In genomic region chr5:177457239-177458121, GRCh38 we compare ENCODE assay signal across 8 cellular contexts. TPM values are rescaled to one million over a fixed set of nuclear protein-coding genes. Genes with fewer than 3 reads are reported as not detected.
DNase-seq lines count a peak whose midpoint lies in the region; ATAC-seq, FAIRE-seq and TF ChIP-seq lines count a peak whose summit lies in the region.

No MANE protein-coding gene starts in this region.

- TF ChIP-seq CTCF in HepG2 (CRISPR knock-in tag; IDR thresholded peaks at IDR 0.05), result peak; percentile 54

- BruUV-seq in HepG2 (replicated peaks; lab: Mats Ljungman, UMichigan), result TSS peak; percentile 39

- H3K9me3 ChIP-seq in HepG2 (ENCODE audit: low read length), result no peaks in the 10 kb centered on the region

- H3K4me1 Mint-ChIP-seq in stimulated activated naive B cell treated with anti-CD40 and anti-IgM and Interleukin-4, amounts not matched to agents 10 μg/mL and 1 μg/mL and 100 μg/mL, for 72 hours, result peaks cover 28 to 47% of the 10 kb centered on the region in 2 donors

- peak overlapping the region; percentile 30 for H3K27ac ChIP-seq in HepG2 (ENCODE audit: extremely low read length, insufficient read depth, low read length)

- TF ChIP-seq EP300 in HepG2 (IDR thresholded peaks at IDR 0.05; ENCODE audit: low read depth in 2 of 2, low read length in 2 of 2) (no peak), HepG2 (CRISPR knock-in tag; IDR thresholded peaks at IDR 0.05; ENCODE audit: borderline replicate concordance) (no peak)

- no peak overlapping the region for H3K4me3 ChIP-seq in HepG2 (replicated peaks in 1 of 3; ENCODE audit: insufficient read depth in 1 of 3, low read depth in 2 of 3, low read length in 3 of 3)

- peaks cover 28% of the 10 kb centered on the region for H3K4me1 ChIP-seq in HepG2 (ENCODE audit: insufficient read depth, low read length)

- H4K20me1 ChIP-seq in HepG2 (ENCODE audit: insufficient read depth, low read length), result peaks cover 12% of the 10 kb centered on the region; the same call in 1 of the 2 replicates

- no peak overlapping the region for H3K4me2 ChIP-seq in HepG2 (ENCODE audit: low read depth, low read length)

- TF ChIP-seq RAD21 in HepG2 (CRISPR knock-in tag; IDR thresholded peaks at IDR 0.05), result no peak

- CTCF ChIA-PET in HepG2 (lab: Yijun Ruan, JAX; ENCODE audit: low intra/inter-chr PET ratio, low total read pairs), result interaction anchor here (1.4 to 4.8 kb wide), 5 partner anchors 10 to 139 kb away, joined by 4 to 54 read pairs (median 7); no protein-coding TSS in a partner anchor

- H3K9ac ChIP-seq in HepG2 (ENCODE audit: insufficient read depth, low read depth, low read length), result no peak overlapping the region

- ATAC-seq in GM18511 (IDR thresholded peaks at IDR 0.05; ENCODE audit: unreplicated experiment), result peak; percentile 33
- ATAC-seq in HG03066 (IDR thresholded peaks at IDR 0.05; ENCODE audit: low read depth, unreplicated experiment), result peak; percentile 45
- ATAC-seq in HepG2, result peak; percentile 67
- ATAC-seq in stimulated activated naive B cell treated with anti-CD40 and anti-IgM and Interleukin-4, amounts not matched to agents 10 μg/mL and 1 μg/mL and 100 μg/mL, for 72 hours (replicated peaks), result peak; percentile 20 to 24

- H3K9me3 Mint-ChIP-seq in stimulated activated naive B cell treated with anti-CD40 and anti-IgM and Interleukin-4, amounts not matched to agents 10 μg/mL and 1 μg/mL and 100 μg/mL, for 72 hours, result no peaks in the 10 kb centered on the region

- no peak overlapping the region for H3K4me3 Mint-ChIP-seq in stimulated activated naive B cell treated with anti-CD40 and anti-IgM and Interleukin-4, amounts not matched to agents 10 μg/mL and 1 μg/mL and 100 μg/mL, for 72 hours

- intact Hi-C loops in HepG2 (cut with micrococcal nuclease; ENCODE audit: unreplicated experiment), result loop anchor here (2.0 kb wide), 2 partner anchors 39 to 87 kb away; partner anchors contain the start of gene PDLIM7

- H3K27me3 ChIP-seq in HepG2 (ENCODE audit: control insufficient read depth in 1 of 2, insufficient read depth in 2 of 2, low read length in 2 of 2), result no peaks in the 10 kb centered on the region; a peak in 1 of 5 replicates

- no peak overlapping the region for H3K27ac Mint-ChIP-seq in stimulated activated naive B cell treated with anti-CD40 and anti-IgM and Interleukin-4, amounts not matched to agents 10 μg/mL and 1 μg/mL and 100 μg/mL, for 72 hours

- FAIRE-seq in HepG2 (lab: Jason Lieb, UNC), result peak; percentile 98

- DNase-seq in Ammon's horn (ENCODE audit: low spot score), result peak; percentile 95
- DNase-seq in NCI-H1930 (lab: John Stamatoyannopoulos, UW), result peak; percentile 82 to 89
- peak in 4 of 5 experiments; percentile 29 to 88 (median 56) for DNase-seq in T-helper 2 cell
- peak; percentile 98 for DNase-seq in dermis blood vessel endothelial cell
- peak; percentile 97 for DNase-seq in HepG2 (ENCODE audit: low spot score)
- peak; percentile 66 for DNase-seq in stimulated activated naive B cell treated with anti-CD40 and anti-IgM and Interleukin-4, amounts not matched to agents 10 μg/mL and 1 μg/mL and 100 μg/mL, for 72 hours

- peaks cover 4 to 6% of the 10 kb centered on the region in 2 donors for H3K27me3 Mint-ChIP-seq in stimulated activated naive B cell treated with anti-CD40 and anti-IgM and Interleukin-4, amounts not matched to agents 10 μg/mL and 1 μg/mL and 100 μg/mL, for 72 hours

- POLR2A ChIA-PET in HepG2 (lab: Yijun Ruan, JAX), result interaction anchor here (1.0 to 1.7 kb wide), 9 partner anchors 15 to 371 kb away, joined by 3 to 24 read pairs (median 6); partner anchors contain the start of genes FGFR4, GRK6 and PDLIM7

- H3K79me2 ChIP-seq in HepG2 (ENCODE audit: insufficient read depth, low read length), result peaks cover 5% of the 10 kb centered on the region

- TF ChIP-seq POLR2A in HepG2 (IDR thresholded peaks at IDR 0.05; ENCODE audit: insufficient read depth in 1 of 2, low read depth in 2 of 2, low read length in 2 of 2), result no peak

- WGBS in HepG2 (ENCODE audit: low lambda C conversion rate), result 80% methylated on average over 17 of the region's 24 CpGs

- in situ Hi-C loops in HepG2 (cut with HindIII; ENCODE audit: extremely low pct_ligation_motif_present, low pct_unique_long_range_greater_than_20kb), result loop anchor here (5.0 to 25.0 kb wide), 2 partner anchors 70 to 345 kb away; no protein-coding TSS in a partner anchor

- H3K36me3 ChIP-seq in HepG2 (replicated peaks in 1 of 2; ENCODE audit: control insufficient read depth in 1 of 2, insufficient read depth in 2 of 2, low read length in 2 of 2), result peaks cover 0 to 4% of the 10 kb centered on the region in 2 experiments; a peak in 1 of 5 replicates

- peaks cover 0 to 1% of the 10 kb centered on the region in 2 donors for H3K36me3 Mint-ChIP-seq in stimulated activated naive B cell treated with anti-CD40 and anti-IgM and Interleukin-4, amounts not matched to agents 10 μg/mL and 1 μg/mL and 100 μg/mL, for 72 hours

- no peak overlapping the region for H2AFZ ChIP-seq in HepG2 (ENCODE audit: low read length)

RNA-seq across cellular contexts. Expression of gene PRR7, which starts 10.9 kb away (rescaled TPM):
- total RNA-seq in dermis blood vessel endothelial cell, result 4.5 and 4.8 TPM in 2 replicates
- 3.9 and 5.0 TPM in 2 replicates for total RNA-seq in HepG2 (2016; rRNA removed; fragmentation: Illumina TruSeq; extraction: Trizol)
- total RNA-seq in HepG2 (2016; cell fraction: cytosol; rRNA removed; fragmentation: Illumina TruSeq; extraction: Trizol; ENCODE audit: low read depth), result 16.0 and 17.8 TPM in 2 replicates
- 3.2 and 5.8 TPM in 2 replicates for total RNA-seq in HepG2 (2016; cell fraction: insoluble cytoplasmic fraction; rRNA removed; fragmentation: Illumina TruSeq; extraction: Trizol)
- 13.3 and 19.1 TPM in 2 replicates for total RNA-seq in HepG2 (2016; cell fraction: membrane; rRNA removed; fragmentation: Illumina TruSeq; extraction: Trizol)
- total RNA-seq in HepG2 (2016; cell fraction: nucleus; rRNA removed; fragmentation: Illumina TruSeq; extraction: Trizol), result 2.0 and 2.5 TPM in 2 replicates
- 4.8 and 6.7 TPM in 2 replicates for polyA plus RNA-seq in HepG2 (2011; rRNA removed)
- 6.4 and 16.7 TPM in 2 replicates for polyA plus RNA-seq in HepG2 (2011; cell fraction: cytosol; rRNA removed)
- polyA plus RNA-seq in HepG2 (2011; cell fraction: nucleus; rRNA removed), result 14.7 and 21.3 TPM in 2 replicates
- 1.5 and 3.1 TPM in 2 replicates for polyA plus RNA-seq in HepG2 (2012)
- polyA plus RNA-seq in HepG2 (2016; cell fraction: cytosol; fragmentation: Illumina TruSeq; extraction: Trizol; ENCODE audit: low read depth), result 20.2 and 21.6 TPM in 2 replicates
- polyA plus RNA-seq in HepG2 (2016; cell fraction: insoluble cytoplasmic fraction; fragmentation: Illumina TruSeq; extraction: Trizol; ENCODE audit: low read depth), result 4.9 and 5.8 TPM in 2 replicates
- polyA plus RNA-seq in HepG2 (2016; cell fraction: membrane; fragmentation: Illumina TruSeq; extraction: Trizol; ENCODE audit: low read depth), result 16.9 and 17.7 TPM in 2 replicates
- polyA plus RNA-seq in HepG2 (2016; cell fraction: nucleus; fragmentation: Illumina TruSeq; extraction: Trizol; ENCODE audit: insufficient read depth, low read depth), result 5.8 and 6.9 TPM in 2 replicates
- polyA minus RNA-seq in HepG2 (2011; rRNA and poly(A)+ RNA removed; ENCODE audit: low replicate concordance), result 0.94 and 6.4 TPM in 2 replicates
- polyA minus RNA-seq in HepG2 (2011; cell fraction: cytosol; rRNA and poly(A)+ RNA removed), result 3.2 and 5.0 TPM in 2 replicates
- 1.1 and 1.4 TPM in 2 replicates for polyA minus RNA-seq in HepG2 (2011; cell fraction: nucleus; rRNA and poly(A)+ RNA removed)

RNA-seq across cellular contexts. Expression of gene DBN1, which starts 16.0 kb away (rescaled TPM):
- total RNA-seq in dermis blood vessel endothelial cell (147 and 157 TPM in 2 replicates), HepG2 (2016; rRNA removed; fragmentation: Illumina TruSeq; extraction: Trizol) (15.7 and 37.3 TPM in 2 replicates)
- 6.9 and 9.3 TPM in 2 replicates for total RNA-seq in HepG2 (2016; cell fraction: cytosol; rRNA removed; fragmentation: Illumina TruSeq; extraction: Trizol; ENCODE audit: low read depth)
- total RNA-seq in HepG2 (2016; cell fraction: insoluble cytoplasmic fraction; rRNA removed; fragmentation: Illumina TruSeq; extraction: Trizol), result 12.8 and 37.5 TPM in 2 replicates
- 12.9 and 15.2 TPM in 2 replicates for total RNA-seq in HepG2 (2016; cell fraction: membrane; rRNA removed; fragmentation: Illumina TruSeq; extraction: Trizol)
- 33.8 and 39.3 TPM in 2 replicates for total RNA-seq in HepG2 (2016; cell fraction: nucleus; rRNA removed; fragmentation: Illumina TruSeq; extraction: Trizol)
- 27.0 and 30.9 TPM in 2 replicates for polyA plus RNA-seq in HepG2 (2011; rRNA removed)
- polyA plus RNA-seq in HepG2 (2011; cell fraction: cytosol; rRNA removed), result 14.1 and 18.1 TPM in 2 replicates
- polyA plus RNA-seq in HepG2 (2011; cell fraction: nucleus; rRNA removed), result 167 and 276 TPM in 2 replicates
- polyA plus RNA-seq in HepG2 (2012), result 16.5 and 21.1 TPM in 2 replicates
- 7.2 and 8.7 TPM in 2 replicates for polyA plus RNA-seq in HepG2 (2016; cell fraction: cytosol; fragmentation: Illumina TruSeq; extraction: Trizol; ENCODE audit: low read depth)
- 16.0 and 21.2 TPM in 2 replicates for polyA plus RNA-seq in HepG2 (2016; cell fraction: insoluble cytoplasmic fraction; fragmentation: Illumina TruSeq; extraction: Trizol; ENCODE audit: low read depth)
- 11.4 and 15.4 TPM in 2 replicates for polyA plus RNA-seq in HepG2 (2016; cell fraction: membrane; fragmentation: Illumina TruSeq; extraction: Trizol; ENCODE audit: low read depth)
- polyA plus RNA-seq in HepG2 (2016; cell fraction: nucleus; fragmentation: Illumina TruSeq; extraction: Trizol; ENCODE audit: insufficient read depth, low read depth), result 72.9 and 77.5 TPM in 2 replicates
- 30.4 and 47.5 TPM in 2 replicates for polyA minus RNA-seq in HepG2 (2011; rRNA and poly(A)+ RNA removed; ENCODE audit: low replicate concordance)
- polyA minus RNA-seq in HepG2 (2011; cell fraction: cytosol; rRNA and poly(A)+ RNA removed), result 13.2 and 16.4 TPM in 2 replicates
- 42.1 and 43.0 TPM in 2 replicates for polyA minus RNA-seq in HepG2 (2011; cell fraction: nucleus; rRNA and poly(A)+ RNA removed)

RNA-seq across cellular contexts. Expression of gene GRK6, which starts 31.0 kb away (rescaled TPM):
- total RNA-seq in dermis blood vessel endothelial cell (22.0 and 32.3 TPM in 2 replicates), HepG2 (2016; rRNA removed; fragmentation: Illumina TruSeq; extraction: Trizol) (16.1 and 19.9 TPM in 2 replicates)
- 21.2 and 25.1 TPM in 2 replicates for total RNA-seq in HepG2 (2016; cell fraction: cytosol; rRNA removed; fragmentation: Illumina TruSeq; extraction: Trizol; ENCODE audit: low read depth)
- 15.7 and 20.8 TPM in 2 replicates for total RNA-seq in HepG2 (2016; cell fraction: insoluble cytoplasmic fraction; rRNA removed; fragmentation: Illumina TruSeq; extraction: Trizol)
- 43.3 and 44.5 TPM in 2 replicates for total RNA-seq in HepG2 (2016; cell fraction: membrane; rRNA removed; fragmentation: Illumina TruSeq; extraction: Trizol)
- 15.6 TPM in 2 replicates for total RNA-seq in HepG2 (2016; cell fraction: nucleus; rRNA removed; fragmentation: Illumina TruSeq; extraction: Trizol)
- polyA plus RNA-seq in HepG2 (2011; rRNA removed), result 13.2 and 17.4 TPM in 2 replicates
- polyA plus RNA-seq in HepG2 (2011; cell fraction: cytosol; rRNA removed), result 16.2 and 19.6 TPM in 2 replicates
- 21.6 and 24.6 TPM in 2 replicates for polyA plus RNA-seq in HepG2 (2011; cell fraction: nucleus; rRNA removed)
- polyA plus RNA-seq in HepG2 (2012), result 16.7 and 17.5 TPM in 2 replicates
- 36.3 and 37.2 TPM in 2 replicates for polyA plus RNA-seq in HepG2 (2016; cell fraction: cytosol; fragmentation: Illumina TruSeq; extraction: Trizol; ENCODE audit: low read depth)
- 20.6 and 21.6 TPM in 2 replicates for polyA plus RNA-seq in HepG2 (2016; cell fraction: insoluble cytoplasmic fraction; fragmentation: Illumina TruSeq; extraction: Trizol; ENCODE audit: low read depth)
- polyA plus RNA-seq in HepG2 (2016; cell fraction: membrane; fragmentation: Illumina TruSeq; extraction: Trizol; ENCODE audit: low read depth), result 45.6 and 48.4 TPM in 2 replicates
- polyA plus RNA-seq in HepG2 (2016; cell fraction: nucleus; fragmentation: Illumina TruSeq; extraction: Trizol; ENCODE audit: insufficient read depth, low read depth), result 22.8 and 26.4 TPM in 2 replicates
- 11.2 and 22.9 TPM in 2 replicates for polyA minus RNA-seq in HepG2 (2011; rRNA and poly(A)+ RNA removed; ENCODE audit: low replicate concordance)
- polyA minus RNA-seq in HepG2 (2011; cell fraction: cytosol; rRNA and poly(A)+ RNA removed), result 13.6 and 15.1 TPM in 2 replicates
- polyA minus RNA-seq in HepG2 (2011; cell fraction: nucleus; rRNA and poly(A)+ RNA removed), result 19.2 and 24.9 TPM in 2 replicates

RNA-seq across cellular contexts. Expression of gene PDLIM7, which starts 39.9 kb away (rescaled TPM):
- 38.3 and 73.0 TPM in 2 replicates for total RNA-seq in dermis blood vessel endothelial cell
- 17.7 and 21.1 TPM in 2 replicates for total RNA-seq in HepG2 (2016; rRNA removed; fragmentation: Illumina TruSeq; extraction: Trizol)
- 6.1 and 8.5 TPM in 2 replicates for total RNA-seq in HepG2 (2016; cell fraction: cytosol; rRNA removed; fragmentation: Illumina TruSeq; extraction: Trizol; ENCODE audit: low read depth)
- 14.8 and 20.5 TPM in 2 replicates for total RNA-seq in HepG2 (2016; cell fraction: insoluble cytoplasmic fraction; rRNA removed; fragmentation: Illumina TruSeq; extraction: Trizol)
- 10.1 and 15.4 TPM in 2 replicates for total RNA-seq in HepG2 (2016; cell fraction: membrane; rRNA removed; fragmentation: Illumina TruSeq; extraction: Trizol)
- total RNA-seq in HepG2 (2016; cell fraction: nucleus; rRNA removed; fragmentation: Illumina TruSeq; extraction: Trizol), result 15.8 and 17.5 TPM in 2 replicates
- 31.3 and 38.4 TPM in 2 replicates for polyA plus RNA-seq in HepG2 (2011; rRNA removed)
- polyA plus RNA-seq in HepG2 (2011; cell fraction: cytosol; rRNA removed), result 16.0 and 26.2 TPM in 2 replicates
- 208 and 260 TPM in 2 replicates for polyA plus RNA-seq in HepG2 (2011; cell fraction: nucleus; rRNA removed)
- 13.5 and 20.9 TPM in 2 replicates for polyA plus RNA-seq in HepG2 (2012)
- polyA plus RNA-seq in HepG2 (2016; cell fraction: cytosol; fragmentation: Illumina TruSeq; extraction: Trizol; ENCODE audit: low read depth), result 9.0 and 11.5 TPM in 2 replicates
- polyA plus RNA-seq in HepG2 (2016; cell fraction: insoluble cytoplasmic fraction; fragmentation: Illumina TruSeq; extraction: Trizol; ENCODE audit: low read depth), result 21.0 and 30.6 TPM in 2 replicates
- polyA plus RNA-seq in HepG2 (2016; cell fraction: membrane; fragmentation: Illumina TruSeq; extraction: Trizol; ENCODE audit: low read depth), result 14.1 and 15.2 TPM in 2 replicates
- polyA plus RNA-seq in HepG2 (2016; cell fraction: nucleus; fragmentation: Illumina TruSeq; extraction: Trizol; ENCODE audit: insufficient read depth, low read depth), result 62.3 and 63.3 TPM in 2 replicates
- polyA minus RNA-seq in HepG2 (2011; rRNA and poly(A)+ RNA removed; ENCODE audit: low replicate concordance), result 26.3 and 38.9 TPM in 2 replicates
- 12.7 and 14.1 TPM in 2 replicates for polyA minus RNA-seq in HepG2 (2011; cell fraction: cytosol; rRNA and poly(A)+ RNA removed)
- polyA minus RNA-seq in HepG2 (2011; cell fraction: nucleus; rRNA and poly(A)+ RNA removed), result 49.5 and 52.4 TPM in 2 replicates

RNA-seq across cellular contexts. Expression of gene F12, which starts 48.1 kb away (rescaled TPM):
- total RNA-seq in dermis blood vessel endothelial cell (0.85 and 1.3 TPM in 2 replicates), HepG2 (2016; rRNA removed; fragmentation: Illumina TruSeq; extraction: Trizol) (1.3 and 3.0 TPM in 2 replicates)
- total RNA-seq in HepG2 (2016; cell fraction: cytosol; rRNA removed; fragmentation: Illumina TruSeq; extraction: Trizol; ENCODE audit: low read depth), result 1.9 and 3.1 TPM in 2 replicates
- total RNA-seq in HepG2 (2016; cell fraction: insoluble cytoplasmic fraction; rRNA removed; fragmentation: Illumina TruSeq; extraction: Trizol), result 1.4 and 3.6 TPM in 2 replicates
- total RNA-seq in HepG2 (2016; cell fraction: membrane; rRNA removed; fragmentation: Illumina TruSeq; extraction: Trizol), result 2.4 and 3.3 TPM in 2 replicates
- total RNA-seq in HepG2 (2016; cell fraction: nucleus; rRNA removed; fragmentation: Illumina TruSeq; extraction: Trizol), result 2.3 and 3.0 TPM in 2 replicates
- 2.5 and 3.1 TPM in 2 replicates for polyA plus RNA-seq in HepG2 (2011; rRNA removed)
- 1.5 and 3.0 TPM in 2 replicates for polyA plus RNA-seq in HepG2 (2011; cell fraction: cytosol; rRNA removed)
- polyA plus RNA-seq in HepG2 (2011; cell fraction: nucleus; rRNA removed), result 27.2 and 32.3 TPM in 2 replicates
- polyA plus RNA-seq in HepG2 (2012), result 3.6 and 10.3 TPM in 2 replicates
- polyA plus RNA-seq in HepG2 (2016; cell fraction: cytosol; fragmentation: Illumina TruSeq; extraction: Trizol; ENCODE audit: low read depth), result 3.7 and 5.9 TPM in 2 replicates
- 1.6 and 2.3 TPM in 2 replicates for polyA plus RNA-seq in HepG2 (2016; cell fraction: insoluble cytoplasmic fraction; fragmentation: Illumina TruSeq; extraction: Trizol; ENCODE audit: low read depth)
- polyA plus RNA-seq in HepG2 (2016; cell fraction: membrane; fragmentation: Illumina TruSeq; extraction: Trizol; ENCODE audit: low read depth), result 3.4 and 5.0 TPM in 2 replicates
- polyA plus RNA-seq in HepG2 (2016; cell fraction: nucleus; fragmentation: Illumina TruSeq; extraction: Trizol; ENCODE audit: insufficient read depth, low read depth), result 6.6 and 9.9 TPM in 2 replicates
- 2.5 and 2.6 TPM in 2 replicates for polyA minus RNA-seq in HepG2 (2011; rRNA and poly(A)+ RNA removed; ENCODE audit: low replicate concordance)
- 0.30 and 1.2 TPM in 2 replicates for polyA minus RNA-seq in HepG2 (2011; cell fraction: cytosol; rRNA and poly(A)+ RNA removed)
- 1.0 and 1.7 TPM in 2 replicates for polyA minus RNA-seq in HepG2 (2011; cell fraction: nucleus; rRNA and poly(A)+ RNA removed)
